In the genomic region with DNA sequence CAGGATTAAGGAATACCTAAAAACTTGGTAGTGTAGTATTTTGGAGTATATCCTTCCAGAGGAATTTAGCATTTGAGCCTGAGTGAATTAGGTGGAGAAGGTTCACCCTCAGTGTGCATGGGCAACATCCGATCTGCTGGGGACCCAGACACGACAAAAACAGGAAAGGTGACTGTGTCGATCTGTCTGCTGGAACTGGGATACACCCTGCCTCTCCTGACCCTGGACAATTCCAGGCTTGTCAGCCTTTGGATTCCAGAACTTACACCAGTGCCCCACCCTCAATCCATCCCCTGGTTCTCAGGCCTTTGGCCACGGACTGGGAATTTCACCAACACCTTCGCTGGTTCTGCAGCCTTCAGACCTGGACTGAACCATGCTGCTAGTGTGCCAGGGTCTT, we compare ENCODE assay signal across 25 cellular contexts. TPM values are rescaled to one million over a fixed set of nuclear protein-coding genes. Genes with fewer than 3 reads are reported as not detected.
"Had no signal": no experiment of that assay in that cellular context is flagged by ENCODE, and none has a peak within 500 bp of the region (broad histone marks: within the 10 kb centered on the region; RNA-seq: fewer than 3 reads in every experiment).

No MANE protein-coding gene starts in this region.

- H3K9me3 ChIP-seq: ascending aorta had no signal

- H3K36me3 ChIP-seq: ascending aorta had no signal

- H3K27me3 ChIP-seq: ascending aorta had no signal

- H3K27ac ChIP-seq: ascending aorta had no signal

- ATAC-seq: activated CD4-positive, CD25-positive, alpha-beta regulatory T cell treated with anti-CD3 and anti-CD28 coated beads, Interleukin-2, amount 50 U/mL, for 24 hours; activated CD8-positive, alpha-beta memory T cell treated with anti-CD3 and anti-CD28 coated beads, Interleukin-2, amount 10 ng/mL, durations not matched to agents 7 days and 5 days; activated naive CD4-positive, alpha-beta T cell treated with anti-CD3 and anti-CD28 coated beads, Interleukin-2, amount 50 U/mL, for 72 hours; activated naive CD8-positive, alpha-beta T cell treated with anti-CD3 and anti-CD28 coated beads, Interleukin-2, amount 50 U/mL, for 24 hours; activated T-cell treated with anti-CD3 and anti-CD28 coated beads, Interleukin-2, amount 50 U/mL, for 4 hours had no signal

- DNase-seq: activated CD4-positive, alpha-beta T cell treated with anti-CD3 and anti-CD28 coated beads for 4 hours; activated CD4-positive, alpha-beta T cell treated with anti-CD3 and anti-CD28 coated beads, Interleukin-2, amount 50 U/mL, for 48 hours; activated CD8-positive, alpha-beta memory T cell treated with anti-CD3 and anti-CD28 coated beads, Interleukin-2, amount 10 ng/mL, durations not matched to agents 7 days and 5 days; activated effector memory CD4-positive, alpha-beta T cell treated with anti-CD3 and anti-CD28 coated beads, Interleukin-2, amount 50 U/mL, for 16 hours; activated naive CD4-positive, alpha-beta T cell treated with Interleukin-2 at 50 U/mL for 16 hours; activated naive CD8-positive, alpha-beta T cell treated with anti-CD3 and anti-CD28 coated beads, Interleukin-2, amount 50 U/mL, for 24 hours; activated T-cell treated with anti-CD3 and anti-CD28 coated beads, Interleukin-2, amount 50 U/mL, for 4 hours; amniotic stem cell; caudate nucleus; MM.1S; NCI-H1105; NCI-H1436; NCI-H1694 treated with DMSO at 0.1 percent for 48 hours; NCI-H2029 treated with DMSO at 0.1 percent for 48 hours; NCI-H345; NCI-H510A; NCI-H526 treated with DMSO at 0.1 percent for 48 hours; NCI-H82; SHP77 had no signal

- H3K4me3 ChIP-seq: ascending aorta had no signal

RNA-seq across cellular contexts. Expression of a gene that starts 56.0 kb away (rescaled TPM):
- total RNA-seq: activated CD8-positive, alpha-beta memory T cell treated with anti-CD3 and anti-CD28 coated beads, Interleukin-2, amount 10 ng/mL, durations not matched to agents 7 days and 5 days; activated naive CD4-positive, alpha-beta T cell treated with anti-CD3 and anti-CD28 coated beads, Interleukin-2, amount 50 U/mL, for 72 hours; activated T-cell treated with anti-CD3 and anti-CD28 coated beads, Interleukin-2, amount 50 U/mL, for 4 hours; ascending aorta; OCI-LY7; RPMI7951; SK-MEL-5 had no signal
